Comparison of ENCODE assay signal across 8 cellular contexts in genomic region chr17:7403043-7403901, GRCh38. TPM values are rescaled to one million over a fixed set of nuclear protein-coding genes. Genes with fewer than 3 reads are reported as not detected.
DNase-seq lines count a peak whose midpoint lies in the region; ATAC-seq and TF ChIP-seq lines count a peak whose summit lies in the region.

No MANE protein-coding gene starts in this region.

- H3K79me1 ChIP-seq in H9 (ENCODE audit: insufficient read depth, low read depth, low read length, poor library complexity, severe bottlenecking) (no peaks in the 10 kb centered on the region), mesenchymal stem cell (replicated peaks; ENCODE audit: low read length, poor library complexity, severe bottlenecking) (peaks cover 13% of the 10 kb centered on the region)

- H3K23ac ChIP-seq in H9 (ENCODE audit: insufficient read length, low read depth, low read length): no peak overlapping the region
- H3K23ac ChIP-seq in mesenchymal stem cell (ENCODE audit: low read length in 2 of 2): peak overlapping the region in 1 of 2 experiments; percentile 97

- ATAC-seq in SK-N-SH treated with all-trans-retinoic acid at 6 μM for 48 hours (peak; percentile 67), GM21529 (IDR thresholded peaks at IDR 0.05; ENCODE audit: unreplicated experiment) (no peak)

- H3K36me3 Mint-ChIP-seq in H9 (ENCODE audit: insufficient read depth in 1 of 3, low read depth in 3 of 3): peaks cover 3 to 11% (median 4%) of the 10 kb centered on the region in 3 experiments; a peak in 5 of 7 replicates

- H3K4ac ChIP-seq in H9 (ENCODE audit: low read depth, low read length) (no peak overlapping the region), mesenchymal stem cell (ENCODE audit: low read depth in 1 of 2, low read length in 2 of 2) (peak overlapping the region in 1 of 2 experiments; percentile 76)

- H4K91ac ChIP-seq in H9 (ENCODE audit: insufficient read length, low read depth, low read length) (no peak overlapping the region), mesenchymal stem cell (ENCODE audit: low read length) (peak overlapping the region; percentile 27)

- no peaks in the 10 kb centered on the region; the same call in 1 of the 2 replicates for H3K27me3 Mint-ChIP-seq in H9 (ENCODE audit: low read depth)

- H2BK5ac ChIP-seq in H9 (ENCODE audit: insufficient read length, low read length) (no peak overlapping the region), mesenchymal stem cell (ENCODE audit: low read depth, low read length, poor library complexity, severe bottlenecking) (peak overlapping the region; percentile 82)

- peaks cover 0 to 2% of the 10 kb centered on the region in 2 experiments for H3K36me3 ChIP-seq in mesenchymal stem cell (ENCODE audit: control insufficient read depth in 1 of 2, insufficient read depth in 2 of 2, low read depth in 1 of 2, low read length in 2 of 2)
- peaks cover 0 to 2% (median 0%) of the 10 kb centered on the region in 3 donors for H3K36me3 ChIP-seq in tibial artery

- H2BK20ac ChIP-seq in H9 (ENCODE audit: low read depth, low read length, poor library complexity, severe bottlenecking): no peak overlapping the region

- H3K56ac ChIP-seq in H9 (ENCODE audit: insufficient read length, low read depth, low read length): no peak overlapping the region

- H2AK5ac ChIP-seq in H9 (ENCODE audit: insufficient read length, low read length) (no peak overlapping the region), mesenchymal stem cell (ENCODE audit: low read length, severe bottlenecking) (peak overlapping the region; percentile 31)

- H4K5ac ChIP-seq in H9 (ENCODE audit: insufficient read length, low read depth, low read length): no peak overlapping the region

- H3K4me1 Mint-ChIP-seq in H9: peaks cover 26 to 37% of the 10 kb centered on the region in 2 experiments

- H2BK15ac ChIP-seq in H9 (ENCODE audit: low read depth, low read length): no peak overlapping the region
- H2BK15ac ChIP-seq in mesenchymal stem cell (ENCODE audit: low read depth, poor library complexity, severe bottlenecking): peak overlapping the region; percentile 80

- intact Hi-C loops in dorsolateral prefrontal cortex (cut with DNase I): loop anchor here (5.0 kb wide), 2 partner anchors 51 to 56 kb away; partner anchors contain the start of gene KCTD11 (in 1 of the 2)
- intact Hi-C loops in tibial artery (cut with DNase I; ENCODE audit: low total_unique reads): no loop called here

- peak overlapping the region; percentile 84 to 94 for H3K4me3 Mint-ChIP-seq in H9

- no peak overlapping the region for H4K8ac ChIP-seq in H9 (replicated peaks; ENCODE audit: insufficient read length, low read depth, low read length)
- H4K8ac ChIP-seq in mesenchymal stem cell (ENCODE audit: low read length): peak overlapping the region; percentile 57

- H3K27ac ChIP-seq in H9 (ENCODE audit: insufficient read length, low read depth, low read length) (no peak overlapping the region), dorsolateral prefrontal cortex (peak overlapping the region; percentile 29 to 97 (median 92)), mesenchymal stem cell (ENCODE audit: low read length, poor library complexity, severe bottlenecking) (peak overlapping the region; percentile 97), tibial artery (peak overlapping the region; percentile 90)

- no peak overlapping the region for H2BK12ac ChIP-seq in H9 (ENCODE audit: insufficient read length, low read depth, low read length)
- H2BK12ac ChIP-seq in mesenchymal stem cell (ENCODE audit: low read length in 2 of 2): peak overlapping the region in 1 of 2 experiments; percentile 83

- H3K18ac ChIP-seq in H9 (ENCODE audit: insufficient read length, low read depth, low read length): no peak overlapping the region
- peak overlapping the region; percentile 95 to 96 for H3K18ac ChIP-seq in mesenchymal stem cell (ENCODE audit: low read depth in 1 of 2, low read length in 2 of 2)

- H3K23me2 ChIP-seq in H9 (ENCODE audit: insufficient read length, low read depth, low read length, poor library complexity, severe bottlenecking): peaks cover 5% of the 10 kb centered on the region

- H3K9ac ChIP-seq in H9 (ENCODE audit: extremely low read depth, insufficient read length, low read length): peak overlapping the region; percentile 9
- H3K9ac ChIP-seq in mesenchymal stem cell (ENCODE audit: low read length): peak overlapping the region; percentile 91

- no peak overlapping the region for H3T11ph ChIP-seq in H9 (ENCODE audit: low read length)

- H3K27ac Mint-ChIP-seq in H9: peak overlapping the region; percentile 84 to 96 (median 96); a peak in 6 of 7 replicates

- peak overlapping the region; percentile 7; the same call in 1 of the 2 replicates for H3K14ac ChIP-seq in H9 (ENCODE audit: insufficient read depth, low read length)
- peak overlapping the region in 1 of 2 experiments; percentile 81 for H3K14ac ChIP-seq in mesenchymal stem cell (ENCODE audit: low read length in 2 of 2)

- no peak overlapping the region for H2BK120ac ChIP-seq in H9 (ENCODE audit: low read depth, low read length, poor library complexity, severe bottlenecking)
- H2BK120ac ChIP-seq in mesenchymal stem cell (ENCODE audit: low read depth, low read length): peak overlapping the region; percentile 54

- no peak overlapping the region for H2AFZ ChIP-seq in H9 (ENCODE audit: low read length)
- peak overlapping the region; percentile 84 for H2AFZ ChIP-seq in mesenchymal stem cell (ENCODE audit: low read depth, low read length)

- no peaks in the 10 kb centered on the region; the same call in 1 of the 2 replicates for H3K4me1 ChIP-seq in H9 (ENCODE audit: insufficient read depth, low read length)
- H3K4me1 ChIP-seq in mesenchymal stem cell (ENCODE audit: control insufficient read depth, insufficient read depth, low read depth, low read length): peaks cover 20% of the 10 kb centered on the region
- H3K4me1 ChIP-seq in tibial artery: peaks cover 0 to 33% (median 24%) of the 10 kb centered on the region in 4 donors

- no peak for TF ChIP-seq CTCF in H9 (conservative IDR thresholded peaks at IDR 0.05)
- no peak for TF ChIP-seq CTCF in dorsolateral prefrontal cortex (IDR thresholded peaks at IDR 0.05 in 54 of 56, conservative IDR thresholded peaks at IDR 0.05 in 2 of 56; ENCODE audit: low read depth in 1 of 56, partially characterized antibody in 56 of 56)
- no peak for TF ChIP-seq CTCF in tibial artery (IDR thresholded peaks at IDR 0.05)

- H3K4me2 ChIP-seq in H9 (ENCODE audit: insufficient read depth, insufficient read length, low read length) (peak overlapping the region; percentile 37), mesenchymal stem cell (ENCODE audit: low read length, poor library complexity, severe bottlenecking) (peak overlapping the region; percentile 84)

- no peaks in the 10 kb centered on the region for H3K9me3 ChIP-seq in H9 (ENCODE audit: control insufficient read depth, low read depth, low read length)
- no peaks in the 10 kb centered on the region for H3K9me3 ChIP-seq in mesenchymal stem cell (ENCODE audit: control insufficient read depth, low read length)
- no peaks in the 10 kb centered on the region for H3K9me3 ChIP-seq in tibial artery

- peak overlapping the region; percentile 55 to 89 (median 79) for H3K4me3 ChIP-seq in dorsolateral prefrontal cortex
- H3K4me3 ChIP-seq in mesenchymal stem cell (ENCODE audit: insufficient read depth in 1 of 2, low read depth in 1 of 2, low read length in 2 of 2): peak overlapping the region; percentile 80 to 87
- peak overlapping the region; percentile 61 to 74 for H3K4me3 ChIP-seq in tibial artery

- DNase-seq in AG08396 (ENCODE audit: low spot score) (peak; percentile 85), H9 (no peak), dorsolateral prefrontal cortex (no peak), mesenchymal stem cell (no peak), tibial artery (peak in 1 of 2 donors; percentile 63), retina (no peak)

- H3K27me3 ChIP-seq in H9 (ENCODE audit: insufficient read depth, low read length) (no peaks in the 10 kb centered on the region), dorsolateral prefrontal cortex (no peaks in the 10 kb centered on the region), mesenchymal stem cell (ENCODE audit: control insufficient read depth in 1 of 2, insufficient read depth in 1 of 2, low read length in 2 of 2) (no peaks in the 10 kb centered on the region), tibial artery (no peaks in the 10 kb centered on the region)

- no peaks in the 10 kb centered on the region for H3K9me3 Mint-ChIP-seq in H9

- WGBS in H9 (ENCODE audit: extremely low coverage, insufficient read length, low lambda C conversion rate): no CpG with 5 or more reads among the region's 25 CpGs
- 16% methylated on average over 18 of the region's 25 CpGs for WGBS in mesenchymal stem cell

- no peaks in the 10 kb centered on the region for H3K79me2 ChIP-seq in H9 (ENCODE audit: insufficient read depth, low read length)

- no peaks in the 10 kb centered on the region for H4K20me1 ChIP-seq in H9 (ENCODE audit: control insufficient read depth, insufficient read depth, insufficient read length)

TF ChIP-seq in SK-N-SH treated with all-trans-retinoic acid at 6 μM for 48 hours, 23 proteins besides CTCF, POLR2A, EP300 and RAD21 (continues in another document):
- TF ChIP-seq SNAI2 (CRISPR knock-in tag; IDR thresholded peaks at IDR 0.05): no peak
- TF ChIP-seq ZFP30 (CRISPR knock-in tag; IDR thresholded peaks at IDR 0.05): no peak
- no peak for TF ChIP-seq GLIS3 (CRISPR knock-in tag; IDR thresholded peaks at IDR 0.05)
- TF ChIP-seq TCF4 (CRISPR knock-in tag; IDR thresholded peaks at IDR 0.05; ENCODE audit: borderline replicate concordance): no peak

RNA-seq across cellular contexts. Expression of gene TMEM256, which starts 0.6 kb away (rescaled TPM):
- total RNA-seq in H9 (2021) (151 and 153 TPM in 2 replicates), dorsolateral prefrontal cortex (10 to 100 TPM; 25.4 to 80.3 (median 44.3) TPM)
- polyA plus RNA-seq in mesenchymal stem cell (2013, experiment 1 of 2): 103 TPM
- polyA plus RNA-seq in mesenchymal stem cell (2013, experiment 2 of 2): 106 TPM

RNA-seq across cellular contexts. Expression of gene NLGN2, which starts 4.4 kb away (rescaled TPM):
- total RNA-seq in H9 (2021): 70.2 and 70.5 TPM in 2 replicates
- 100 to 1,000 TPM in 103 of 120 experiments, 10 to 100 TPM in 17; 83.6 to 164 (median 109) TPM for total RNA-seq in dorsolateral prefrontal cortex
- 40.0 TPM for polyA plus RNA-seq in mesenchymal stem cell (2013, experiment 1 of 2)
- 38.0 TPM for polyA plus RNA-seq in mesenchymal stem cell (2013, experiment 2 of 2)

RNA-seq across cellular contexts. Expression of gene PLSCR3, which starts 8.9 kb away (rescaled TPM):
- total RNA-seq in H9 (2021) (31.5 and 32.1 TPM in 2 replicates), dorsolateral prefrontal cortex (10 to 100 TPM in 116 of 120 experiments, 1 to 10 TPM in 4; 7.3 to 23.9 (median 14.2) TPM)
- 98.8 TPM for polyA plus RNA-seq in mesenchymal stem cell (2013, experiment 1 of 2)
- polyA plus RNA-seq in mesenchymal stem cell (2013, experiment 2 of 2): 98.5 TPM

RNA-seq across cellular contexts. Expression of gene SPEM1, which starts 16.9 kb away (rescaled TPM):
- total RNA-seq in H9 (2021) (0.33 and 0.46 TPM in 2 replicates), dorsolateral prefrontal cortex (under 1 TPM in 2 of 120 experiments, not detected in 118; 0.86 to 0.95 TPM)
- 0.04 TPM for polyA plus RNA-seq in mesenchymal stem cell (2013, experiment 1 of 2)
- not detected for polyA plus RNA-seq in mesenchymal stem cell (2013, experiment 2 of 2)

RNA-seq across cellular contexts. Expression of gene SPEM2, which starts 22.1 kb away (rescaled TPM):
- not detected in 2 replicates for total RNA-seq in H9 (2021)
- under 1 TPM in 2 of 120 experiments, not detected in 118; 0.41 to 0.48 TPM for total RNA-seq in dorsolateral prefrontal cortex
- not detected for polyA plus RNA-seq in mesenchymal stem cell (2013, experiment 1 of 2)
- polyA plus RNA-seq in mesenchymal stem cell (2013, experiment 2 of 2): not detected
